Comparison of ENCODE assay signal across 1 cellular context in genomic region chr10:52365547-52366432, GRCh38.
A peak's percentile ranks its signal among the peaks of the same experiment; 100 is the strongest.
TF ChIP-seq lines count a peak whose summit lies in the region.
"Not testable (repeated sequence)": the region's sequence is repeated elsewhere in the genome, so short reads cannot be mapped to it uniquely, and the experiment has no call there.

No MANE protein-coding gene starts in this region.

TF ChIP-seq in HepG2, 621 proteins besides CTCF, POLR2A, EP300 and RAD21 (continued from another document and continues in another):
- TF ChIP-seq PPARG (CRISPR knock-in tag; conservative IDR thresholded peaks at IDR 0.05) (0 out of 2 replicates have a peak, but pooled peaks have one; percentile 31), NR2C2 (CRISPR knock-in tag; IDR thresholded peaks at IDR 0.05; ENCODE audit: borderline replicate concordance) (peak; percentile 83), ZNF691 (CRISPR knock-in tag; IDR thresholded peaks at IDR 0.05; ENCODE audit: borderline replicate concordance, low read depth) (peak; percentile 46; the same call in 1 of the 2 replicates), FOXC1 (CRISPR knock-in tag; IDR thresholded peaks at IDR 0.05; ENCODE audit: borderline replicate concordance) (peak; percentile 73; the same call in 1 of the 2 replicates), MTF2 (CRISPR knock-in tag; IDR thresholded peaks at IDR 0.05; ENCODE audit: borderline replicate concordance) (peak; percentile 67; the same call in 1 of the 2 replicates), HNF4A (CRISPR knock-in tag; IDR thresholded peaks at IDR 0.05) (peak; percentile 80), ZFP91 (CRISPR knock-in tag; IDR thresholded peaks at IDR 0.05; ENCODE audit: borderline replicate concordance) (peak; percentile 62), ZNF784 (CRISPR knock-in tag; IDR thresholded peaks at IDR 0.05; ENCODE audit: borderline replicate concordance) (peak; percentile 85; the same call in 1 of the 2 replicates), ARID4A (CRISPR knock-in tag; IDR thresholded peaks at IDR 0.05; ENCODE audit: borderline replicate concordance) (peak; percentile 48; the same call in 1 of the 2 replicates), ZNF441 (CRISPR knock-in tag; IDR thresholded peaks at IDR 0.05; ENCODE audit: borderline replicate concordance) (peak; percentile 38; the same call in 1 of the 2 replicates), TAF1 (CRISPR knock-in tag; IDR thresholded peaks at IDR 0.05) (peak; percentile 52; the same call in 1 of the 2 replicates), SKIL (CRISPR knock-in tag; IDR thresholded peaks at IDR 0.05; ENCODE audit: borderline replicate concordance) (peak; percentile 83), ZBTB43 (CRISPR knock-in tag; conservative IDR thresholded peaks at IDR 0.05) (peak; percentile 78; the same call in 1 of the 2 replicates), ZNF292 (CRISPR knock-in tag; IDR thresholded peaks at IDR 0.05; ENCODE audit: borderline replicate concordance, low read depth) (peak; percentile 98), ZHX1 (CRISPR knock-in tag; IDR thresholded peaks at IDR 0.05; ENCODE audit: low read depth) (peak; percentile 89), CBX1 (IDR thresholded peaks at IDR 0.05; ENCODE audit: low read depth) (peak; percentile 20), BORCS8-MEF2B (CRISPR knock-in tag; IDR thresholded peaks at IDR 0.05) (0 out of 2 replicates have a peak, but pooled peaks have one; percentile 60), KDM4B (CRISPR knock-in tag; IDR thresholded peaks at IDR 0.05) (peak; percentile 79; the same call in 1 of the 2 replicates), SNAPC2 (CRISPR knock-in tag; IDR thresholded peaks at IDR 0.05) (0 out of 2 replicates have a peak, but pooled peaks have one; percentile 67), DPF2 (CRISPR knock-in tag; IDR thresholded peaks at IDR 0.05; ENCODE audit: borderline replicate concordance, low read depth) (peak; percentile 70), ZNF546 (CRISPR knock-in tag; conservative IDR thresholded peaks at IDR 0.05) (peak; percentile 63; the same call in 1 of the 2 replicates), ZNF264 (CRISPR knock-in tag; IDR thresholded peaks at IDR 0.05) (peak; percentile 90), ELF3 (CRISPR knock-in tag; IDR thresholded peaks at IDR 0.05) (peak; percentile 54), SALL1 (CRISPR knock-in tag; IDR thresholded peaks at IDR 0.05) (peak; percentile 96), MEIS1 (CRISPR knock-in tag; IDR thresholded peaks at IDR 0.05; ENCODE audit: borderline replicate concordance) (peak; percentile 22; the same call in 1 of the 2 replicates), ZBTB7B (CRISPR knock-in tag; IDR thresholded peaks at IDR 0.05) (peak; percentile 85), TEAD3 (CRISPR knock-in tag; optimal IDR thresholded peaks at IDR 0.05; ENCODE audit: borderline replicate concordance) (peak; percentile 57), ZNF232 (CRISPR knock-in tag; IDR thresholded peaks at IDR 0.05; ENCODE audit: borderline replicate concordance) (peak; percentile 71; the same call in 1 of the 2 replicates), MAZ (CRISPR knock-in tag; IDR thresholded peaks at IDR 0.05; ENCODE audit: low read depth) (peak; percentile 54; the same call in 1 of the 2 replicates), GABPB1 (CRISPR knock-in tag; IDR thresholded peaks at IDR 0.05) (peak; percentile 39; the same call in 1 of the 2 replicates), SALL2 (CRISPR knock-in tag; IDR thresholded peaks at IDR 0.05) (0 out of 2 replicates have a peak, but pooled peaks have one; percentile 78), HMG20A (CRISPR knock-in tag; IDR thresholded peaks at IDR 0.05; ENCODE audit: borderline replicate concordance) (peak; percentile 43; the same call in 1 of the 2 replicates), SP5 (CRISPR knock-in tag; IDR thresholded peaks at IDR 0.05; ENCODE audit: borderline replicate concordance, low read depth) (peak; percentile 98), THRA (CRISPR knock-in tag; IDR thresholded peaks at IDR 0.05; ENCODE audit: borderline replicate concordance) (peak; percentile 36; the same call in 1 of the 2 replicates), SOX13 (IDR thresholded peaks at IDR 0.05) (peak; percentile 51; the same call in 1 of the 2 replicates), SOX13 (CRISPR knock-in tag; conservative IDR thresholded peaks at IDR 0.05 in 1 of 2, IDR thresholded peaks at IDR 0.05 in 1 of 2) (peak in 1 of 2 experiments; percentile 87; a peak in 2 of 4 replicates), ARID5B (CRISPR knock-in tag; IDR thresholded peaks at IDR 0.05) (peak; percentile 93)
- not testable (repeated sequence) for TF ChIP-seq MAZ (IDR thresholded peaks at IDR 0.05; ENCODE audit: borderline replicate concordance, low read depth, low read length)
